In genomic region chrX:70979136-70979762, GRCh38 we compare ENCODE assay signal across 9 cellular contexts. TPM values are rescaled to one million over a fixed set of nuclear protein-coding genes. Genes with fewer than 3 reads are reported as not detected.
DNase-seq lines count a peak whose midpoint lies in the region; ATAC-seq and TF ChIP-seq lines count a peak whose summit lies in the region.
"Had no signal": no experiment of that assay in that cellular context is flagged by ENCODE, and none has a peak within 500 bp of the region (broad histone marks: within the 10 kb centered on the region; RNA-seq: fewer than 3 reads in every experiment).

No MANE protein-coding gene starts in this region.

- no peak overlapping the region; a peak in 1 of 4 replicates for H4K8ac ChIP-seq in IMR-90 (ENCODE audit: low read depth in 2 of 2, low read length in 2 of 2)

- intact Hi-C loops in IMR-90 (cut with micrococcal nuclease): loop anchor here (10.0 kb wide), 1 partner anchor 376 kb away; no protein-coding TSS in a partner anchor
- intact Hi-C loops in body of pancreas (cut with DNase I): loop anchor here (10.0 kb wide), 1 partner anchor 196 kb away; no protein-coding TSS in a partner anchor
- intact Hi-C loops in activated CD4-positive, alpha-beta memory T cell treated with anti-CD3 and anti-CD28 coated beads for 36 hours (cut with micrococcal nuclease): no loop called here
- intact Hi-C loops in CD8-positive, alpha-beta T cell (cut with DNase I, micrococcal nuclease): loop anchor here in 1 of 2 experiments (10.0 kb wide), 1 partner anchor 524 kb away; no protein-coding TSS in a partner anchor

- no peak overlapping the region for H2AK5ac ChIP-seq in IMR-90 (ENCODE audit: low read depth, low read length)

- no peak overlapping the region for H3K23ac ChIP-seq in IMR-90 (ENCODE audit: low read depth, low read length)

- in situ Hi-C loops in IMR-90 (cut with MboI; ENCODE audit: low sequenced_read_pairs): no loop called here

- no peaks in the 10 kb centered on the region for H3K27me3 Mint-ChIP-seq in activated CD4-positive, alpha-beta memory T cell treated with anti-CD3 and anti-CD28 coated beads for 36 hours
- H3K27me3 Mint-ChIP-seq in CD8-positive, alpha-beta T cell (ENCODE audit: low read depth): peaks cover 2% of the 10 kb centered on the region

- H3K27ac ChIP-seq in IMR-90 (ENCODE audit: insufficient read depth, low read length): no peak overlapping the region
- no peak overlapping the region for H3K27ac ChIP-seq in body of pancreas
- no peak overlapping the region for H3K27ac ChIP-seq in CD8-positive, alpha-beta T cell (ENCODE audit: low read depth, low read length)

- H3K14ac ChIP-seq in IMR-90 (replicated peaks; ENCODE audit: low read depth, low read length): 0 out of 2 replicates have a peak overlapping the region, but pooled peaks have one; percentile 11

- no peaks in the 10 kb centered on the region for H3K4me1 ChIP-seq in IMR-90 (ENCODE audit: control insufficient read depth, insufficient read depth, low read length)
- H3K4me1 ChIP-seq in body of pancreas: no peaks in the 10 kb centered on the region
- no peaks in the 10 kb centered on the region for H3K4me1 ChIP-seq in CD8-positive, alpha-beta T cell (ENCODE audit: insufficient read depth, low read length)

- H3K4me3 Mint-ChIP-seq in activated CD4-positive, alpha-beta memory T cell treated with anti-CD3 and anti-CD28 coated beads for 36 hours: no peak overlapping the region
- no peak overlapping the region for H3K4me3 Mint-ChIP-seq in CD8-positive, alpha-beta T cell

- DNase-seq in EH (ENCODE audit: low read depth) (peak; percentile 60), IMR-90 (peak; percentile 52), body of pancreas (peak in 1 of 4 donors; percentile 2), myocyte (ENCODE audit: low read depth) (peak; percentile 43)
- no peak for DNase-seq in activated CD4-positive, alpha-beta memory T cell treated with anti-CD3 and anti-CD28 coated beads for 36 hours
- no peak for DNase-seq in central memory CD4-positive, alpha-beta T cell
- no peak for DNase-seq in CD8-positive, alpha-beta T cell

- H3K4ac ChIP-seq in IMR-90 (ENCODE audit: low read depth, low read length): no peak overlapping the region

- no peak overlapping the region for H3K27ac Mint-ChIP-seq in activated CD4-positive, alpha-beta memory T cell treated with anti-CD3 and anti-CD28 coated beads for 36 hours
- H3K27ac Mint-ChIP-seq in CD8-positive, alpha-beta T cell: no peak overlapping the region

- H2BK120ac ChIP-seq in IMR-90 (ENCODE audit: low read depth, low read length): 0 out of 2 replicates have a peak overlapping the region, but pooled peaks have one; percentile 7

- H3K9me3 ChIP-seq in IMR-90 (ENCODE audit: control insufficient read depth, insufficient read depth, low read length): no peaks in the 10 kb centered on the region
- H3K9me3 ChIP-seq in body of pancreas: no peaks in the 10 kb centered on the region
- no peaks in the 10 kb centered on the region for H3K9me3 ChIP-seq in CD8-positive, alpha-beta T cell (ENCODE audit: low read length)

- H3K36me3 ChIP-seq in IMR-90 (ENCODE audit: control insufficient read depth, insufficient read depth, low read length) (no peaks in the 10 kb centered on the region), body of pancreas (replicated peaks in 1 of 2; ENCODE audit: insufficient read depth in 1 of 2, low read depth in 2 of 2) (no peaks in the 10 kb centered on the region)
- no peaks in the 10 kb centered on the region for H3K36me3 ChIP-seq in CD8-positive, alpha-beta T cell (ENCODE audit: insufficient read depth, low read length)

- H3K9me3 Mint-ChIP-seq in activated CD4-positive, alpha-beta memory T cell treated with anti-CD3 and anti-CD28 coated beads for 36 hours: no peaks in the 10 kb centered on the region
- H3K9me3 Mint-ChIP-seq in CD8-positive, alpha-beta T cell: no peaks in the 10 kb centered on the region

- no peak overlapping the region for H4K91ac ChIP-seq in IMR-90 (ENCODE audit: insufficient read depth, low read depth, low read length)

- H3K36me3 Mint-ChIP-seq in activated CD4-positive, alpha-beta memory T cell treated with anti-CD3 and anti-CD28 coated beads for 36 hours: no peaks in the 10 kb centered on the region
- H3K36me3 Mint-ChIP-seq in CD8-positive, alpha-beta T cell: no peaks in the 10 kb centered on the region

- dilution Hi-C loops in IMR-90 (cut with HindIII; ENCODE audit: low sequenced_read_pairs, unreplicated experiment): no loop called here

- peak overlapping the region; percentile 30; the same call in 1 of the 2 replicates for H3K4me2 ChIP-seq in IMR-90 (ENCODE audit: low read depth, low read length)

- no peaks in the 10 kb centered on the region for H3K9me1 ChIP-seq in IMR-90 (ENCODE audit: insufficient read depth, low read length)

- ATAC-seq in IMR-90 (ENCODE audit: low read depth): peak; percentile 91
- no peak for ATAC-seq in body of pancreas
- no peak for ATAC-seq in HG03108 (IDR thresholded peaks at IDR 0.05; ENCODE audit: unreplicated experiment)
- ATAC-seq in CD8-positive, alpha-beta T cell: no peak

- H3K4me3 ChIP-seq in IMR-90 (ENCODE audit: insufficient read depth, low read depth, low read length) (no peak overlapping the region), body of pancreas (no peak overlapping the region)
- H3K4me3 ChIP-seq in CD8-positive, alpha-beta T cell (ENCODE audit: low read depth, low read length): no peak overlapping the region

- POLR2A ChIA-PET in IMR-90 (lab: Charles Lee; ENCODE audit: unreplicated experiment): no interaction called here
- POLR2A ChIA-PET in activated CD4-positive, alpha-beta memory T cell treated with anti-CD3 and anti-CD28 coated beads for 36 hours (lab: Charles Lee): no interaction called here
- POLR2A ChIA-PET in CD8-positive, alpha-beta T cell (lab: Charles Lee): no interaction called here

- BruUV-seq in IMR-90 (replicated peaks; lab: Mats Ljungman, UMichigan): no TSS peak

- no peak overlapping the region for H3K18ac ChIP-seq in IMR-90 (ENCODE audit: low read depth, low read length)

- H4K5ac ChIP-seq in IMR-90 (ENCODE audit: low read depth, low read length): no peak overlapping the region

- H3K27me3 ChIP-seq in IMR-90 (ENCODE audit: control insufficient read depth, insufficient read depth, low read length): no peaks in the 10 kb centered on the region; the same call in 1 of the 2 replicates
- H3K27me3 ChIP-seq in body of pancreas: no peaks in the 10 kb centered on the region
- H3K27me3 ChIP-seq in CD8-positive, alpha-beta T cell (ENCODE audit: insufficient read depth, low read length): no peaks in the 10 kb centered on the region

- H3K79me1 ChIP-seq in IMR-90 (ENCODE audit: low read depth in 1 of 2, low read length in 2 of 2): no peaks in the 10 kb centered on the region

- no peak overlapping the region for H3K56ac ChIP-seq in IMR-90 (ENCODE audit: extremely low read depth, insufficient read depth, low read length)

- no peak overlapping the region for H2AK9ac ChIP-seq in IMR-90 (replicated peaks; ENCODE audit: low read depth, low read length, poor library complexity)

- H2BK15ac ChIP-seq in IMR-90 (ENCODE audit: low read depth, low read length): no peak overlapping the region

- no CpG with 5 or more reads among the region's 9 CpGs for WGBS in IMR-90 (ENCODE audit: extremely low coverage in 2 of 2, insufficient read length in 1 of 2), 2 experiments
- 14 to 55% methylated on average over 3 to 8 of the region's 9 CpGs for WGBS in body of pancreas, 2 donors

- H2BK5ac ChIP-seq in IMR-90 (ENCODE audit: low read depth, low read length, poor library complexity, severe bottlenecking): no peak overlapping the region

- no peaks in the 10 kb centered on the region for H3K4me1 Mint-ChIP-seq in activated CD4-positive, alpha-beta memory T cell treated with anti-CD3 and anti-CD28 coated beads for 36 hours (ENCODE audit: low read depth)
- H3K4me1 Mint-ChIP-seq in CD8-positive, alpha-beta T cell (ENCODE audit: low read depth): peaks cover 3% of the 10 kb centered on the region

- no peak overlapping the region for H3K9ac ChIP-seq in IMR-90 (ENCODE audit: low read depth, low read length)

- H2AFZ ChIP-seq in IMR-90 (replicated peaks; ENCODE audit: low read length, poor library complexity): peak overlapping the region; percentile 48

- TF ChIP-seq POLR2A in IMR-90 (IDR thresholded peaks at IDR 0.05; ENCODE audit: low read depth, low read length) (no peak), body of pancreas (IDR thresholded peaks at IDR 0.05) (no peak)

- H4K20me1 ChIP-seq in IMR-90 (ENCODE audit: insufficient read depth, low read length): no peaks in the 10 kb centered on the region

- no peak overlapping the region for H2BK20ac ChIP-seq in IMR-90 (ENCODE audit: low read depth, low read length)

- peak; percentile 40 for TF ChIP-seq CTCF in IMR-90 (conservative IDR thresholded peaks at IDR 0.05; ENCODE audit: low read depth, low read length)
- TF ChIP-seq CTCF in body of pancreas (IDR thresholded peaks at IDR 0.05): peak in 4 of 7 experiments; percentile 2 to 24 (median 13)
- TF ChIP-seq CTCF in CD8-positive, alpha-beta T cell (IDR thresholded peaks at IDR 0.05): no peak

- peak; percentile 24; the same call in 1 of the 2 replicates for TF ChIP-seq RAD21 in IMR-90 (IDR thresholded peaks at IDR 0.05; ENCODE audit: low read length)

- CTCF ChIA-PET in IMR-90 (lab: Yijun Ruan, JAX): no interaction called here
- CTCF ChIA-PET in activated CD4-positive, alpha-beta memory T cell treated with anti-CD3 and anti-CD28 coated beads for 36 hours (lab: Charles Lee): interaction anchor here (0.7 kb wide), 1 partner anchor 500 kb away, joined by 3 read pairs; no protein-coding TSS in a partner anchor
- CTCF ChIA-PET in CD8-positive, alpha-beta T cell (lab: Charles Lee): interaction anchor here (1.0 kb wide), 1 partner anchor 10 kb away, joined by 3 read pairs; no protein-coding TSS in a partner anchor

TF ChIP-seq in IMR-90, 13 proteins besides CTCF, POLR2A, EP300 and RAD21:
- TF ChIP-seq BHLHE40 (IDR thresholded peaks at IDR 0.05; ENCODE audit: low read depth, low read length) (no peak), MAFK (IDR thresholded peaks at IDR 0.05; ENCODE audit: low read depth, low read length) (no peak), CHD1 (IDR thresholded peaks at IDR 0.05; ENCODE audit: low read depth, low read length) (no peak), ELK1 (IDR thresholded peaks at IDR 0.05; ENCODE audit: borderline replicate concordance, low read depth, low read length) (no peak)
TF ChIP-seq in IMR-90: peak in this region for 0.

RNA-seq across cellular contexts. Expression of gene SLC7A3, which starts 48.4 kb away (rescaled TPM):
- not detected in 2 replicates for total RNA-seq in IMR-90 (2012; rRNA removed)
- not detected in 2 replicates for polyA plus RNA-seq in IMR-90 (2012; rRNA removed)
- polyA plus RNA-seq in IMR-90 (2012; cell fraction: cytosol; rRNA removed): not detected in 2 replicates
- polyA plus RNA-seq in IMR-90 (2012; cell fraction: nucleus; rRNA removed; ENCODE audit: low replicate concordance): not detected in 2 replicates
- total RNA-seq in body of pancreas: not detected
- not detected in 2 replicates for total RNA-seq in myocyte
- not detected for polyA plus RNA-seq in myocyte (2012)
- not detected for total RNA-seq in activated CD4-positive, alpha-beta memory T cell treated with anti-CD3 and anti-CD28 coated beads for 36 hours
- total RNA-seq in CD8-positive, alpha-beta T cell: under 1 TPM; 0.86 to 0.98 TPM
- polyA plus RNA-seq: adipose tissue had no signal

Comparison
In these comparisons a context has a peak if more than half of its experiments do, and no peak if none do; other contexts are left out.
1. DNase-seq: peak in EH (single experiment), IMR-90 (single experiment) and myocyte (single experiment); none in activated CD4-positive, alpha-beta memory T cell treated with anti-CD3 and anti-CD28 coated beads for 36 hours (single experiment), central memory CD4-positive, alpha-beta T cell (single experiment) and CD8-positive, alpha-beta T cell (0 of 7).